16 cellular contexts compared by ENCODE assay signal in the genomic region with DNA sequence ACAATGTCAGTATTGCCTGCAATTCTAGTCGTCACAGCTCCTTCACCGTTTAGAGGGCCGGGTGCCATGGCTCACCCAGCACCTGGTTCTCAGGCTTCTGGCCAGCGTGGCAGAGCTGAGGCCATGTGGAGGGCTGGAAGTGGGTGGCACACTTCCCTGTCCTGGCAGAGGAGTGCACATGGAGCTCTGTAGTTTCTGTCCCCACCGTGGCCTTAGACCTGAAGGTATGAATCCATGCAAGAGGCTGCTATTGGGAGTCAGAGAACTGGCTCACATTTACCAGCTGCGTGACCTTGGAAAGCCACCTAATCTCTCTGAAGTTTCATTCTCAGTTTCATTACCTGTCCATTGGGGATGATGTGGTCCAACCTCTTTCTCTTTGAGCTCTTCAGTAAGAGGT. TPM values are rescaled to one million over a fixed set of nuclear protein-coding genes. Genes with fewer than 3 reads are reported as not detected.
DNase-seq lines count a peak whose midpoint lies in the region; ATAC-seq lines count a peak whose summit lies in the region.
"Had no signal": no experiment of that assay in that cellular context is flagged by ENCODE, and none has a peak within 500 bp of the region (broad histone marks: within the 10 kb centered on the region; RNA-seq: fewer than 3 reads in every experiment).

No MANE protein-coding gene starts in this region.

- no peaks in the 10 kb centered on the region for H3K4me1 Mint-ChIP-seq in activated T-helper 2 cell treated with anti-CD3 and anti-CD28 coated beads, Interferon-gamma antibody, Interleukin-2, Interleukin-4, amounts not matched to agents 10 μg/mL and 5 μg/mL and 100 μg/mL, durations not matched to agents 14 hours and 24 hours and 36 hours (ENCODE audit: low read depth)
- H3K4me1 Mint-ChIP-seq in activated CD4-positive, alpha-beta memory T cell treated with anti-CD3 and anti-CD28 coated beads for 36 hours (ENCODE audit: low read depth): no peaks in the 10 kb centered on the region
- H3K4me1 Mint-ChIP-seq: activated CD4-positive, alpha-beta T cell treated with anti-CD3 and anti-CD28 coated beads, Interleukin-2, amount 10 ng/mL, durations not matched to agents 7 days and 5 days; activated naive CD8-positive, alpha-beta T cell treated with anti-CD3 and anti-CD28 coated beads for 36 hours; B cell had no signal

- DNase-seq in cerebellar nuclear complex (lab: John Stamatoyannopoulos, UW) (peak; percentile 70 to 80), NCI-H2171 treated with DMSO at 0.1 percent for 48 hours (lab: John Stamatoyannopoulos, UW) (no peak)
- no peak for DNase-seq in activated T-helper 2 cell treated with anti-CD3 and anti-CD28 coated beads, Interferon-gamma antibody, Interleukin-2, Interleukin-4, amounts not matched to agents 10 μg/mL and 5 μg/mL and 100 μg/mL, durations not matched to agents 14 hours and 24 hours and 36 hours (ENCODE audit: low spot score)
- DNase-seq in activated CD4-positive, alpha-beta memory T cell treated with anti-CD3 and anti-CD28 coated beads for 36 hours: no peak
- DNase-seq: activated CD4-positive, alpha-beta T cell treated with anti-CD3 and anti-CD28 coated beads, Interleukin-2, amount 10 ng/mL, durations not matched to agents 7 days and 5 days; activated naive CD8-positive, alpha-beta T cell treated with anti-CD3 and anti-CD28 coated beads for 36 hours; activated T-cell treated with anti-CD3 and anti-CD28 coated beads for 4 hours; esophagus squamous epithelium; NCI-H1694; nephron progenitor cell had no signal

- H3K27me3 Mint-ChIP-seq in activated T-helper 2 cell treated with anti-CD3 and anti-CD28 coated beads, Interferon-gamma antibody, Interleukin-2, Interleukin-4, amounts not matched to agents 10 μg/mL and 5 μg/mL and 100 μg/mL, durations not matched to agents 14 hours and 24 hours and 36 hours (ENCODE audit: low read depth): peaks cover 12% of the 10 kb centered on the region
- H3K27me3 Mint-ChIP-seq in activated CD4-positive, alpha-beta memory T cell treated with anti-CD3 and anti-CD28 coated beads for 36 hours: peaks cover 1% of the 10 kb centered on the region

- H3K9me3 Mint-ChIP-seq in activated T-helper 2 cell treated with anti-CD3 and anti-CD28 coated beads, Interferon-gamma antibody, Interleukin-2, Interleukin-4, amounts not matched to agents 10 μg/mL and 5 μg/mL and 100 μg/mL, durations not matched to agents 14 hours and 24 hours and 36 hours: no peaks in the 10 kb centered on the region
- no peaks in the 10 kb centered on the region for H3K9me3 Mint-ChIP-seq in activated CD4-positive, alpha-beta memory T cell treated with anti-CD3 and anti-CD28 coated beads for 36 hours
- H3K9me3 Mint-ChIP-seq: activated CD4-positive, alpha-beta T cell treated with anti-CD3 and anti-CD28 coated beads, Interleukin-2, amount 10 ng/mL, durations not matched to agents 7 days and 5 days; activated naive CD8-positive, alpha-beta T cell treated with anti-CD3 and anti-CD28 coated beads for 36 hours; memory B cell; nephron progenitor cell had no signal

- peak; percentile 68 for ATAC-seq in GM19043 (IDR thresholded peaks at IDR 0.05; ENCODE audit: low read depth, unreplicated experiment)
- peak; percentile 70 for ATAC-seq in GM21717 (IDR thresholded peaks at IDR 0.05; ENCODE audit: unreplicated experiment)
- ATAC-seq in HG03135 (IDR thresholded peaks at IDR 0.05; ENCODE audit: unreplicated experiment): peak; percentile 78

- CTCF ChIA-PET in activated CD4-positive, alpha-beta memory T cell treated with anti-CD3 and anti-CD28 coated beads for 36 hours (lab: Charles Lee): no interaction called here

- intact Hi-C loops in activated T-helper 2 cell treated with anti-CD3 and anti-CD28 coated beads, Interferon-gamma antibody, Interleukin-2, Interleukin-4, amounts not matched to agents 10 μg/mL and 5 μg/mL and 100 μg/mL, durations not matched to agents 14 hours and 24 hours and 36 hours (cut with micrococcal nuclease): no loop called here
- intact Hi-C loops in activated CD4-positive, alpha-beta memory T cell treated with anti-CD3 and anti-CD28 coated beads for 36 hours (cut with micrococcal nuclease): no loop called here

- H3K36me3 Mint-ChIP-seq in activated T-helper 2 cell treated with anti-CD3 and anti-CD28 coated beads, Interferon-gamma antibody, Interleukin-2, Interleukin-4, amounts not matched to agents 10 μg/mL and 5 μg/mL and 100 μg/mL, durations not matched to agents 14 hours and 24 hours and 36 hours (ENCODE audit: low read depth): no peaks in the 10 kb centered on the region
- H3K36me3 Mint-ChIP-seq in activated CD4-positive, alpha-beta memory T cell treated with anti-CD3 and anti-CD28 coated beads for 36 hours: no peaks in the 10 kb centered on the region
- H3K36me3 Mint-ChIP-seq: activated naive CD8-positive, alpha-beta T cell treated with anti-CD3 and anti-CD28 coated beads for 36 hours; memory B cell had no signal

- H3K4me3 Mint-ChIP-seq in activated T-helper 2 cell treated with anti-CD3 and anti-CD28 coated beads, Interferon-gamma antibody, Interleukin-2, Interleukin-4, amounts not matched to agents 10 μg/mL and 5 μg/mL and 100 μg/mL, durations not matched to agents 14 hours and 24 hours and 36 hours (ENCODE audit: low read depth): no peak overlapping the region
- H3K4me3 Mint-ChIP-seq in activated CD4-positive, alpha-beta memory T cell treated with anti-CD3 and anti-CD28 coated beads for 36 hours: no peak overlapping the region
- H3K4me3 Mint-ChIP-seq: activated CD4-positive, alpha-beta T cell treated with anti-CD3 and anti-CD28 coated beads, Interleukin-2, amount 10 ng/mL, durations not matched to agents 7 days and 5 days; activated naive CD8-positive, alpha-beta T cell treated with anti-CD3 and anti-CD28 coated beads for 36 hours; B cell; memory B cell; nephron progenitor cell had no signal

- POLR2A ChIA-PET in activated CD4-positive, alpha-beta memory T cell treated with anti-CD3 and anti-CD28 coated beads for 36 hours (lab: Charles Lee): no interaction called here

- no peak overlapping the region for H3K27ac Mint-ChIP-seq in activated T-helper 2 cell treated with anti-CD3 and anti-CD28 coated beads, Interferon-gamma antibody, Interleukin-2, Interleukin-4, amounts not matched to agents 10 μg/mL and 5 μg/mL and 100 μg/mL, durations not matched to agents 14 hours and 24 hours and 36 hours
- no peak overlapping the region for H3K27ac Mint-ChIP-seq in activated CD4-positive, alpha-beta memory T cell treated with anti-CD3 and anti-CD28 coated beads for 36 hours
- H3K27ac Mint-ChIP-seq: activated CD4-positive, alpha-beta T cell treated with anti-CD3 and anti-CD28 coated beads, Interleukin-2, amount 10 ng/mL, durations not matched to agents 7 days and 5 days; activated naive CD8-positive, alpha-beta T cell treated with anti-CD3 and anti-CD28 coated beads for 36 hours; B cell; memory B cell; nephron progenitor cell had no signal

RNA-seq across cellular contexts. Expression of a gene that starts 22.2 kb away (rescaled TPM):
- total RNA-seq in activated T-helper 2 cell treated with anti-CD3 and anti-CD28 coated beads, Interferon-gamma antibody, Interleukin-2, Interleukin-4, amounts not matched to agents 10 μg/mL and 5 μg/mL and 100 μg/mL, durations not matched to agents 14 hours and 24 hours and 36 hours: 0.71 and 1.5 TPM in 2 replicates
- 1 to 10 TPM; 1.3 TPM for total RNA-seq in activated CD4-positive, alpha-beta memory T cell treated with anti-CD3 and anti-CD28 coated beads for 36 hours
- total RNA-seq: activated naive CD8-positive, alpha-beta T cell treated with anti-CD3 and anti-CD28 coated beads for 36 hours; B cell; SJSA1 had no signal

Comparison
In these comparisons a context has a peak if more than half of its experiments do, and no peak if none do; other contexts are left out.
1. DNase-seq: peak in cerebellar nuclear complex (2 of 2); none in activated T-helper 2 cell treated with anti-CD3 and anti-CD28 coated beads, Interferon-gamma antibody, Interleukin-2, Interleukin-4, amounts not matched to agents 10 μg/mL and 5 μg/mL and 100 μg/mL, durations not matched to agents 14 hours and 24 hours and 36 hours (single experiment), NCI-H2171 treated with DMSO at 0.1 percent for 48 hours (single experiment) and activated CD4-positive, alpha-beta memory T cell treated with anti-CD3 and anti-CD28 coated beads for 36 hours (single experiment).
2. Peak in every context shown above with its lines, with median percentiles within 50 percentile points of each other: ATAC-seq.